27 cellular contexts compared by ENCODE assay signal in genomic region chr1:229710746-229711145, GRCh38.
DNase-seq lines count a peak whose midpoint lies in the region; ATAC-seq, FAIRE-seq and TF ChIP-seq lines count a peak whose summit lies in the region.
"Had no signal": no experiment of that assay in that cellular context is flagged by ENCODE, and none has a peak within 500 bp of the region (broad histone marks: within the 10 kb centered on the region; RNA-seq: fewer than 3 reads in every experiment).

No MANE protein-coding gene starts in this region.

- no peaks in the 10 kb centered on the region for H3K27me3 ChIP-seq in HepG2 (ENCODE audit: control insufficient read depth in 1 of 2, insufficient read depth in 2 of 2, low read length in 2 of 2)
- no peaks in the 10 kb centered on the region for H3K27me3 ChIP-seq in right lobe of liver
- H3K27me3 ChIP-seq: dorsolateral prefrontal cortex, SJSA1, stomach had no signal

- TF ChIP-seq POLR2A in HepG2 (IDR thresholded peaks at IDR 0.05; ENCODE audit: insufficient read depth in 1 of 2, low read depth in 2 of 2, low read length in 2 of 2), result no peak
- no peak for TF ChIP-seq POLR2A in right lobe of liver (IDR thresholded peaks at IDR 0.05)

- H3K9ac ChIP-seq in HepG2 (ENCODE audit: insufficient read depth, low read depth, low read length), result no peak overlapping the region

- intact Hi-C loops in HepG2 (cut with micrococcal nuclease; ENCODE audit: unreplicated experiment) (loop anchor here (10.0 kb wide), 1 partner anchor 134 kb away; no protein-coding TSS in a partner anchor), right lobe of liver (cut with DNase I) (no loop called here)

- no peak overlapping the region for H3K4me2 ChIP-seq in HepG2 (ENCODE audit: low read depth, low read length)

- peaks cover 3% of the 10 kb centered on the region for H3K36me3 Mint-ChIP-seq in chondrocyte (ENCODE audit: low read depth)
- H3K36me3 Mint-ChIP-seq in nephron progenitor cell (ENCODE audit: low read depth), result peaks cover 7% of the 10 kb centered on the region
- H3K36me3 Mint-ChIP-seq: CD14-positive monocyte had no signal

- no peak for FAIRE-seq in HepG2 (lab: Jason Lieb, UNC)
- FAIRE-seq: bronchial epithelial cell, urothelium cell line had no signal

- DNase-seq in HepG2 (ENCODE audit: low spot score) (no peak), right lobe of liver (no peak), chondrocyte (ENCODE audit: low spot score) (no peak), nephron progenitor cell (no peak), NCI-H1092 treated with DMSO at 0.1 percent for 48 hours (lab: John Stamatoyannopoulos, UW) (no peak), iPS-NIHi7 (ENCODE audit: extremely low spot score) (no peak), G401 (ENCODE audit: low spot score) (no peak), activated T-cell treated with anti-CD3 and anti-CD28 coated beads for 4 hours (no peak)
- DNase-seq: activated B cell treated with CpG ODN at 0.5 μM for 24 hours; activated CD8-positive, alpha-beta T cell treated with anti-CD3 and anti-CD28 coated beads for 36 hours; dorsolateral prefrontal cortex; erythroblast; mucosa of descending colon; NCI-H187 treated with DMSO at 0.1 percent for 48 hours; NCI-H2227 treated with DMSO at 0.1 percent for 48 hours; NCI-H774; occipital lobe; OCI-M1; stimulated activated CD4-positive, alpha-beta T cell treated with anti-CD3 and anti-CD28 coated beads, Interleukin-1b, Interleukin-23, amount 100 ng/mL, for 48 hours; stomach; T-helper 2 cell had no signal

- H3K9me3 Mint-ChIP-seq in chondrocyte (ENCODE audit: low read depth) (peaks cover 5% of the 10 kb centered on the region), nephron progenitor cell (peaks cover 30% of the 10 kb centered on the region)

- CTCF ChIA-PET in HepG2 (lab: Yijun Ruan, JAX; ENCODE audit: low intra/inter-chr PET ratio, low total read pairs), result no interaction called here

- no peak for TF ChIP-seq RAD21 in HepG2 (CRISPR knock-in tag; IDR thresholded peaks at IDR 0.05)

- ATAC-seq in HepG2, result peak; percentile 30; the same call in 2 of the 3 replicates
- no peak for ATAC-seq in right lobe of liver
- ATAC-seq: activated CD8-positive, alpha-beta T cell treated with anti-CD3 and anti-CD28 coated beads for 36 hours; mucosa of descending colon had no signal

- in situ Hi-C loops in HepG2 (cut with HindIII; ENCODE audit: extremely low pct_ligation_motif_present, low pct_unique_long_range_greater_than_20kb) (no loop called here), G401 (cut with HindIII; ENCODE audit: low sequenced_read_pairs) (no loop called here)

- POLR2A ChIA-PET in HepG2 (lab: Yijun Ruan, JAX), result no interaction called here

- TF ChIP-seq EP300 in HepG2 (IDR thresholded peaks at IDR 0.05; ENCODE audit: low read depth in 2 of 2, low read length in 2 of 2) (no peak), HepG2 (CRISPR knock-in tag; IDR thresholded peaks at IDR 0.05; ENCODE audit: borderline replicate concordance) (no peak)

- H3K27ac ChIP-seq in HepG2 (ENCODE audit: extremely low read length, insufficient read depth, low read length) (no peak overlapping the region), right lobe of liver (no peak overlapping the region)
- H3K27ac ChIP-seq: dorsolateral prefrontal cortex, SJSA1, stomach had no signal

- H4K20me1 ChIP-seq in HepG2 (ENCODE audit: insufficient read depth, low read length), result no peaks in the 10 kb centered on the region

- no peak overlapping the region for H3K4me3 ChIP-seq in HepG2 (replicated peaks in 1 of 3; ENCODE audit: insufficient read depth in 1 of 3, low read depth in 2 of 3, low read length in 3 of 3)
- no peak overlapping the region for H3K4me3 ChIP-seq in right lobe of liver
- H3K4me3 ChIP-seq: dorsolateral prefrontal cortex, HAP-1, mucosa of descending colon, SJSA1, stomach had no signal

- TF ChIP-seq CTCF in HepG2 (CRISPR knock-in tag; IDR thresholded peaks at IDR 0.05), result no peak
- no peak for TF ChIP-seq CTCF in right lobe of liver (IDR thresholded peaks at IDR 0.05)
- peak; percentile 78 for TF ChIP-seq CTCF in chondrocyte (IDR thresholded peaks at IDR 0.05)
- TF ChIP-seq CTCF in nephron progenitor cell (IDR thresholded peaks at IDR 0.05), result no peak

- H3K4me1 Mint-ChIP-seq in chondrocyte (ENCODE audit: low read depth) (peaks cover 54% of the 10 kb centered on the region), nephron progenitor cell (peaks cover 10% of the 10 kb centered on the region)
- H3K4me1 Mint-ChIP-seq: CD14-positive monocyte had no signal

- H3K27me3 Mint-ChIP-seq in chondrocyte (ENCODE audit: low read depth) (no peaks in the 10 kb centered on the region), nephron progenitor cell (ENCODE audit: low read depth, poor library complexity) (peaks cover 3% of the 10 kb centered on the region)

- H3K79me2 ChIP-seq in HepG2 (ENCODE audit: insufficient read depth, low read length), result no peaks in the 10 kb centered on the region

- H3K36me3 ChIP-seq in HepG2 (replicated peaks in 1 of 2; ENCODE audit: control insufficient read depth in 1 of 2, insufficient read depth in 2 of 2, low read length in 2 of 2), result no peaks in the 10 kb centered on the region
- no peaks in the 10 kb centered on the region for H3K36me3 ChIP-seq in right lobe of liver
- H3K36me3 ChIP-seq: HAP-1, SJSA1, stomach had no signal

- H3K9me3 ChIP-seq in HepG2 (ENCODE audit: low read length) (no peaks in the 10 kb centered on the region), right lobe of liver (no peaks in the 10 kb centered on the region)
- H3K9me3 ChIP-seq: HAP-1, SJSA1 had no signal

- BruUV-seq in HepG2 (replicated peaks; lab: Mats Ljungman, UMichigan), result no TSS peak

- H3K4me1 ChIP-seq in HepG2 (ENCODE audit: insufficient read depth, low read length) (peaks cover 7% of the 10 kb centered on the region), right lobe of liver (no peaks in the 10 kb centered on the region)
- H3K4me1 ChIP-seq: HAP-1, SJSA1, stomach had no signal

- H3K27ac Mint-ChIP-seq in chondrocyte (ENCODE audit: unreplicated experiment) (peak overlapping the region; percentile 92), nephron progenitor cell (peak overlapping the region; percentile 29)
- H3K27ac Mint-ChIP-seq: activated B cell treated with CpG ODN at 0.5 μM for 24 hours; activated CD8-positive, alpha-beta T cell treated with anti-CD3 and anti-CD28 coated beads for 36 hours; activated naive CD8-positive, alpha-beta T cell had no signal

- H3K4me3 Mint-ChIP-seq in chondrocyte (ENCODE audit: unreplicated experiment) (no peak overlapping the region), nephron progenitor cell (no peak overlapping the region)
- H3K4me3 Mint-ChIP-seq: activated B cell treated with CpG ODN at 0.5 μM for 24 hours; activated CD8-positive, alpha-beta T cell treated with anti-CD3 and anti-CD28 coated beads for 36 hours; activated naive CD8-positive, alpha-beta T cell; CD14-positive monocyte had no signal

- H2AFZ ChIP-seq in HepG2 (ENCODE audit: low read length), result no peak overlapping the region

TF ChIP-seq in HepG2, 621 proteins besides CTCF, POLR2A, EP300 and RAD21:
- TF ChIP-seq THAP11 (CRISPR knock-in tag; IDR thresholded peaks at IDR 0.05), result no peak
- TF ChIP-seq ATF1 (CRISPR knock-in tag; IDR thresholded peaks at IDR 0.05), result no peak
- peak; percentile 13; the same call in 1 of the 2 replicates for TF ChIP-seq SMC3 (IDR thresholded peaks at IDR 0.05; ENCODE audit: low read length)
TF ChIP-seq in HepG2: peak in this region for 1.
